ENCODE assay signal across 13 cellular contexts in genomic region chr14:100535287-100536131, GRCh38. TPM values are rescaled to one million over a fixed set of nuclear protein-coding genes. Genes with fewer than 3 reads are reported as not detected.
DNase-seq lines count a peak whose midpoint lies in the region; ATAC-seq, FAIRE-seq and TF ChIP-seq lines count a peak whose summit lies in the region.
"Had no signal": no experiment of that assay in that cellular context is flagged by ENCODE, and none has a peak within 500 bp of the region (broad histone marks: within the 10 kb centered on the region; RNA-seq: fewer than 3 reads in every experiment).

No MANE protein-coding gene starts in this region.

- no peak for ATAC-seq in GM18505 (IDR thresholded peaks at IDR 0.05; ENCODE audit: unreplicated experiment)

- TF ChIP-seq EP300 in transverse colon (IDR thresholded peaks at IDR 0.05; ENCODE audit: low read depth): no peak

- CTCF ChIA-PET in activated naive CD4-positive, alpha-beta T cell treated with anti-CD3 and anti-CD28 coated beads for 36 hours (lab: Charles Lee): no interaction called here

- 91 to 100% methylated on average over 2 to 16 of the region's 16 CpGs for WGBS in transverse colon (ENCODE audit: low coverage in 1 of 2), 2 donors

- in situ Hi-C loops in transverse colon (cut with MboI; ENCODE audit: low pct_ligation_motif_present in 1 of 4, low pct_unique_long_range_greater_than_20kb in 1 of 4, low sequenced_read_pairs in 3 of 4): no loop called here

- TF ChIP-seq POLR2A in transverse colon (IDR thresholded peaks at IDR 0.05) (no peak), GM18505 (IDR thresholded peaks at IDR 0.05; ENCODE audit: borderline replicate concordance, extremely low read depth, insufficient read depth, insufficient read length) (no peak)

- no peak overlapping the region for H3K27ac Mint-ChIP-seq in activated naive CD4-positive, alpha-beta T cell treated with anti-CD3 and anti-CD28 coated beads for 36 hours

- peaks cover 4% of the 10 kb centered on the region for H3K4me1 Mint-ChIP-seq in activated naive CD4-positive, alpha-beta T cell treated with anti-CD3 and anti-CD28 coated beads for 36 hours (ENCODE audit: low read depth)

- H3K36me3 ChIP-seq in kidney (ENCODE audit: control insufficient read depth in 1 of 2, insufficient read depth in 2 of 2, low read length in 2 of 2) (no peaks in the 10 kb centered on the region), transverse colon (no peaks in the 10 kb centered on the region)

- no peaks in the 10 kb centered on the region for H3K27me3 Mint-ChIP-seq in activated naive CD4-positive, alpha-beta T cell treated with anti-CD3 and anti-CD28 coated beads for 36 hours (ENCODE audit: low read depth)

- H3K27ac ChIP-seq in kidney (ENCODE audit: low read depth in 2 of 2, low read length in 2 of 2) (no peak overlapping the region), transverse colon (no peak overlapping the region)

- H3K9ac ChIP-seq in kidney (ENCODE audit: low read length in 2 of 2): no peak overlapping the region

- H3K9me3 ChIP-seq in kidney (ENCODE audit: control insufficient read depth in 1 of 2, low read length in 2 of 2): no peaks in the 10 kb centered on the region
- H3K9me3 ChIP-seq in transverse colon: no peaks in the 10 kb centered on the region

- H3K27me3 ChIP-seq in transverse colon: no peaks in the 10 kb centered on the region

- no peak overlapping the region for H3K4me3 Mint-ChIP-seq in activated naive CD4-positive, alpha-beta T cell treated with anti-CD3 and anti-CD28 coated beads for 36 hours
- H3K4me3 Mint-ChIP-seq: dendritic cell treated with granulocyte-macrophage colony-stimulating factor and Interleukin-4, amounts not matched to agents 40 ng/mL and 50 ng/mL, for 4 days had no signal

- TF ChIP-seq CTCF in kidney (IDR thresholded peaks at IDR 0.05; ENCODE audit: borderline replicate concordance, extremely low read depth, insufficient read depth) (no peak), transverse colon (IDR thresholded peaks at IDR 0.05) (no peak)

- DNase-seq in activated naive CD4-positive, alpha-beta T cell treated with anti-CD3 and anti-CD28 coated beads for 36 hours: peak; percentile 2
- DNase-seq in activated naive CD4-positive, alpha-beta T cell treated with Interleukin-2 at 50 U/mL for 16 hours: no peak
- peak; percentile 49 for DNase-seq in activated CD8-positive, alpha-beta memory T cell treated with anti-CD3 and anti-CD28 coated beads, Interleukin-2, amount 50 U/mL, for 48 hours
- peak; percentile 30 for DNase-seq in kidney
- peak; percentile 4 for DNase-seq in transverse colon
- DNase-seq in Ammon's horn (ENCODE audit: low spot score): no peak
- DNase-seq in AG20443 (ENCODE audit: low spot score): no peak
- DNase-seq: DMS153; HCEC 1CT; NCI-H187 treated with DMSO at 0.1 percent for 48 hours; NK-92 treated with Interleukin-12 subunit alpha and Interleukin-12 subunit beta, amount 100 ng/mL, for 24 hours had no signal

- peaks cover 0 to 6% of the 10 kb centered on the region in 2 donors for H3K4me1 ChIP-seq in kidney (ENCODE audit: control insufficient read depth in 1 of 2, insufficient read depth in 1 of 2, low read depth in 1 of 2, low read length in 2 of 2)
- peaks cover 0 to 15% (median 11%) of the 10 kb centered on the region in 4 donors for H3K4me1 ChIP-seq in transverse colon

- H3K4me3 ChIP-seq in kidney (ENCODE audit: low read length in 2 of 2): no peak overlapping the region
- H3K4me3 ChIP-seq in transverse colon: no peak overlapping the region

- no peaks in the 10 kb centered on the region for H3K9me3 Mint-ChIP-seq in activated naive CD4-positive, alpha-beta T cell treated with anti-CD3 and anti-CD28 coated beads for 36 hours
- H3K9me3 Mint-ChIP-seq: dendritic cell treated with granulocyte-macrophage colony-stimulating factor and Interleukin-4, amounts not matched to agents 40 ng/mL and 50 ng/mL, for 4 days had no signal

- no peak for FAIRE-seq in kidney (lab: Jason Lieb, UNC)

- no peaks in the 10 kb centered on the region for H3K36me3 Mint-ChIP-seq in activated naive CD4-positive, alpha-beta T cell treated with anti-CD3 and anti-CD28 coated beads for 36 hours (ENCODE audit: low read depth)

- intact Hi-C loops in activated naive CD4-positive, alpha-beta T cell treated with anti-CD3 and anti-CD28 coated beads for 36 hours (cut with micrococcal nuclease): no loop called here
- intact Hi-C loops in kidney (cut with DNase I): no loop called here
- intact Hi-C loops in transverse colon (cut with DNase I; ENCODE audit: low total_unique reads): no loop called here

RNA-seq across cellular contexts. Expression of gene BEGAIN, which starts 51.7 kb away (rescaled TPM):
- total RNA-seq in activated naive CD4-positive, alpha-beta T cell treated with anti-CD3 and anti-CD28 coated beads for 36 hours: 1 to 10 TPM; 5.0 to 5.6 TPM
- total RNA-seq in kidney (1.4 TPM), transverse colon (1 to 10 TPM in 1 of 4 donors, under 1 TPM in 2, not detected in 1; 0.27 to 2.5 (median 0.37) TPM)
- 0.52 TPM for polyA plus RNA-seq in kidney (ENCODE audit: insufficient read depth, low read depth, low replicate concordance)

Comparison
In these comparisons a context has a peak if more than half of its experiments do, and no peak if none do; other contexts are left out.
1. DNase-seq: peak in activated naive CD4-positive, alpha-beta T cell treated with anti-CD3 and anti-CD28 coated beads for 36 hours (single experiment), activated CD8-positive, alpha-beta memory T cell treated with anti-CD3 and anti-CD28 coated beads, Interleukin-2, amount 50 U/mL, for 48 hours (single experiment), kidney (single experiment) and transverse colon (single experiment); none in activated naive CD4-positive, alpha-beta T cell treated with Interleukin-2 at 50 U/mL for 16 hours (single experiment), Ammon's horn (single experiment) and AG20443 (single experiment).